19 cellular contexts compared by ENCODE assay signal in genomic region chr10:30073045-30073766, GRCh38. TPM values are rescaled to one million over a fixed set of nuclear protein-coding genes. Genes with fewer than 3 reads are reported as not detected.
DNase-seq lines count a peak whose midpoint lies in the region; ATAC-seq, FAIRE-seq and TF ChIP-seq lines count a peak whose summit lies in the region.
"Had no signal": no experiment of that assay in that cellular context is flagged by ENCODE, and none has a peak within 500 bp of the region (broad histone marks: within the 10 kb centered on the region; RNA-seq: fewer than 3 reads in every experiment).

No MANE protein-coding gene starts in this region.

- BruUV-seq in A673 (replicated peaks; lab: Mats Ljungman, UMichigan) = TSS peak; percentile 85

- no peak for FAIRE-seq in small intestine (lab: Jason Lieb, UNC)
- FAIRE-seq: A549, G401.6, GM12892 had no signal

- intact Hi-C loops in A673 (cut with micrococcal nuclease; ENCODE audit: unreplicated experiment) = loop anchor here (1.0 to 2.0 kb wide), 2 partner anchors 168 to 642 kb away; no protein-coding TSS in a partner anchor

- peak overlapping the region; percentile 49 for H3K9ac ChIP-seq in SK-N-MC (ENCODE audit: insufficient read length)

- ATAC-seq in GM21576 (IDR thresholded peaks at IDR 0.05; ENCODE audit: unreplicated experiment) = no peak
- ATAC-seq: A549, GM23338, HCT116 had no signal

- 86 to 92% (median 89%) methylated on average over 6 of the region's 6 CpGs for WGBS in small intestine, 3 donors

- no peak for TF ChIP-seq CTCF in A673 (conservative IDR thresholded peaks at IDR 0.05; ENCODE audit: low read depth, low read length)

- no peaks in the 10 kb centered on the region for H3K36me3 ChIP-seq in A673 (ENCODE audit: insufficient read depth, low read length, poor library complexity, severe bottlenecking)
- H3K36me3 ChIP-seq in SK-N-MC (ENCODE audit: insufficient read depth, low read length) = no peaks in the 10 kb centered on the region
- no peaks in the 10 kb centered on the region for H3K36me3 ChIP-seq in small intestine (ENCODE audit: control insufficient read depth in 2 of 2, insufficient read depth in 2 of 2, low read length in 2 of 2)

- DNase-seq in A673 (ENCODE audit: low spot score) (peak; percentile 84), NCI-H460 (ENCODE audit: extremely low read depth, low read depth) (peak; percentile 40), SK-N-MC (ENCODE audit: low read depth, low spot score) (peak; percentile 62), small intestine (no peak)
- no peak for DNase-seq in activated CD4-positive, alpha-beta T cell treated with anti-CD3 and anti-CD28 coated beads for 1 hour
- DNase-seq: 8988T; C1 segment of cervical spinal cord; CD4-positive, alpha-beta memory T cell; COR-L47; DMS153; DND-41; H9; HFFc6 had no signal

- H3K4me1 ChIP-seq in A673 (ENCODE audit: insufficient read depth, low read length, poor library complexity, severe bottlenecking) (peaks cover 67% of the 10 kb centered on the region), small intestine (ENCODE audit: control insufficient read depth in 2 of 2, insufficient read depth in 1 of 2, low read depth in 1 of 2, low read length in 1 of 2) (no peaks in the 10 kb centered on the region)
- H3K4me1 ChIP-seq: A549 had no signal

- H3K27ac ChIP-seq in A673 (ENCODE audit: low read depth, low read length, poor library complexity, severe bottlenecking) (peak overlapping the region; percentile 96), SK-N-MC (peak overlapping the region; percentile 95), small intestine (ENCODE audit: low read depth in 1 of 2, low read length in 1 of 2) (no peak overlapping the region)
- H3K27ac ChIP-seq: A549 had no signal

- POLR2A ChIA-PET in A673 (lab: Charles Lee; ENCODE audit: low non-redundant PET) = interaction anchor here (0.6 to 0.8 kb wide), 3 partner anchors 9 to 1333 kb away, joined by 3 to 4 read pairs (median 3); no protein-coding TSS in a partner anchor

- H3K27me3 ChIP-seq in A673 (replicated peaks; ENCODE audit: insufficient read depth, low read depth, low read length, poor library complexity) = no peaks in the 10 kb centered on the region
- H3K27me3 ChIP-seq in small intestine (ENCODE audit: control insufficient read depth in 2 of 2, insufficient read depth in 2 of 2, low read length in 2 of 2) = no peaks in the 10 kb centered on the region

- H3K4me3 ChIP-seq in A673 (ENCODE audit: low read depth, low read length, poor library complexity, severe bottlenecking) = no peak overlapping the region
- 0 out of 2 replicates have a peak overlapping the region, but pooled peaks have one; percentile 25 for H3K4me3 ChIP-seq in SK-N-MC
- no peak overlapping the region for H3K4me3 ChIP-seq in small intestine (ENCODE audit: low read depth in 1 of 2, low read length in 2 of 2)
- H3K4me3 ChIP-seq: A549, GM23338 had no signal

- H3K9me3 ChIP-seq in A673 (ENCODE audit: low read depth, low read length, poor library complexity, severe bottlenecking) (no peaks in the 10 kb centered on the region), SK-N-MC (ENCODE audit: low read depth, low read length) (no peaks in the 10 kb centered on the region), small intestine (ENCODE audit: control insufficient read depth, low read depth) (no peaks in the 10 kb centered on the region)
- H3K9me3 ChIP-seq: A549 had no signal

- CTCF ChIA-PET in A673 (lab: Charles Lee) = interaction anchor here (0.7 to 1.5 kb wide), 3 partner anchors 25 to 168 kb away, joined by 3 to 4 read pairs (median 4); no protein-coding TSS in a partner anchor

RNA-seq across cellular contexts. Expression of gene JCAD, which starts 13.8 kb away (rescaled TPM):
- total RNA-seq in A673 (2021) = 62.0 and 65.8 TPM in 2 replicates
- total RNA-seq in NCI-H460 (2014; rRNA removed; shearing (Covaris generic)) = 16.0 and 19.1 TPM in 2 replicates
- polyA plus RNA-seq in NCI-H460 (2014; cell fraction: nucleus; rRNA removed) = 2.8 and 3.4 TPM in 2 replicates
- polyA plus RNA-seq in small intestine = 1 to 10 TPM in 1 of 3 donors, under 1 TPM in 2; 0.22 to 5.0 (median 0.54) TPM
- total RNA-seq: CD4-positive, alpha-beta memory T cell had no signal
- polyA plus RNA-seq: CD4-positive, alpha-beta memory T cell had no signal

Comparison
In these comparisons a context has a peak if more than half of its experiments do, and no peak if none do; other contexts are left out.
1. DNase-seq: peak in A673 (single experiment), NCI-H460 (single experiment) and SK-N-MC (single experiment); none in activated CD4-positive, alpha-beta T cell treated with anti-CD3 and anti-CD28 coated beads for 1 hour (single experiment) and small intestine (single experiment).
2. H3K27ac ChIP-seq: peak in A673 (single experiment) and SK-N-MC (single experiment); none in small intestine (0 of 2).